In genomic region chr19:8366961-8367326, GRCh38 we compare ENCODE assay signal across 1 cellular context.
TF ChIP-seq lines count a peak whose summit lies in the region.

No MANE protein-coding gene starts in this region.

TF ChIP-seq in SK-N-SH, 30 proteins besides CTCF, POLR2A, EP300 and RAD21 (continued from another document):
- TF ChIP-seq ZBTB33 (IDR thresholded peaks at IDR 0.05; ENCODE audit: borderline replicate concordance, low read depth) (no peak), POLR2AphosphoS5 (IDR thresholded peaks at IDR 0.05; ENCODE audit: low read depth, low read length) (no peak), YY1 (IDR thresholded peaks at IDR 0.05; ENCODE audit: low read depth) (no peak), EZH2phosphoT487 (IDR thresholded peaks at IDR 0.05; ENCODE audit: borderline replicate concordance, low read depth) (no peak), RXRA (IDR thresholded peaks at IDR 0.05; ENCODE audit: borderline replicate concordance, low read depth) (no peak), FOSL2 (IDR thresholded peaks at IDR 0.05; ENCODE audit: borderline replicate concordance, low read depth) (no peak), USF2 (IDR thresholded peaks at IDR 0.05; ENCODE audit: borderline replicate concordance, low read depth, low read length) (no peak), JUND (IDR thresholded peaks at IDR 0.05) (no peak)
